Comparison of ENCODE assay signal across 1 cellular context in genomic region chr17:44749076-44750020, GRCh38.
TF ChIP-seq lines count a peak whose summit lies in the region.

No MANE protein-coding gene starts in this region.

TF ChIP-seq in H1, 55 proteins besides CTCF, POLR2A, EP300 and RAD21:
- TF ChIP-seq TEAD4 (IDR thresholded peaks at IDR 0.05; ENCODE audit: low read depth, low read length) (no peak), POU5F1 (IDR thresholded peaks at IDR 0.05; ENCODE audit: low read depth, low read length) (no peak), POLR2AphosphoS5 (IDR thresholded peaks at IDR 0.05; ENCODE audit: low read depth, low read length) (0 out of 2 replicates have a peak, but pooled peaks have one; percentile 12), SUZ12 (IDR thresholded peaks at IDR 0.05; ENCODE audit: low read length) (no peak), HDAC6 (IDR thresholded peaks at IDR 0.05; ENCODE audit: low read depth, low read length) (no peak), TAF7 (optimal IDR thresholded peaks at IDR 0.05; ENCODE audit: borderline replicate concordance, low read depth, low read length) (no peak)
